Comparison of ENCODE assay signal across 11 cellular contexts in the genomic region with DNA sequence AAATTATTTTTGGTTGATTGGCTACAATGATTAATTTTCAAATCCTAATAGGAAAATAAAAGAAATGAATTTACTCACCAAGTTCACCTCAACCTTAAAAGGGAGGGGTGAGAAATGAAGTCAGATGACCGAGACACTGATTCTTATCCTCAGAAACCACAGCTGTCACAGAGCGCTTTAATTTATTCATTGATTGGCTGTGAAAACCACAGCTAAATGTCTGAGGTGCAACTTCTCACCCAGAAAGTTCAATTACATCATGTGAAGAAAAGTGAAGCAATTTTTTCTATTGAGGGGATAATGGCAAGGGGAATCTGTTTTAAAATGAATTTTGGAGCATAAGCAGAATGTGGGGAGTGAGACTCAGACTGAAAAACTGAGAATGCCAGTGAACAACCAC.
DNase-seq lines count a peak whose midpoint lies in the region; ATAC-seq lines count a peak whose summit lies in the region.
"Had no signal": no experiment of that assay in that cellular context is flagged by ENCODE, and none has a peak within 500 bp of the region (broad histone marks: within the 10 kb centered on the region; RNA-seq: fewer than 3 reads in every experiment).

No MANE protein-coding gene starts in this region.

- H3K4me1 Mint-ChIP-seq in activated CD4-positive, alpha-beta T cell treated with anti-CD3 and anti-CD28 coated beads for 36 hours: peaks cover 11% of the 10 kb centered on the region
- H3K4me1 Mint-ChIP-seq in stimulated activated naive B cell treated with anti-CD40 and anti-IgM and Interleukin-4, amounts not matched to agents 10 μg/mL and 1 μg/mL and 100 μg/mL, for 72 hours: no peaks in the 10 kb centered on the region

- no peak overlapping the region for H3K27ac Mint-ChIP-seq in activated CD4-positive, alpha-beta T cell treated with anti-CD3 and anti-CD28 coated beads for 36 hours
- no peak overlapping the region for H3K27ac Mint-ChIP-seq in stimulated activated naive B cell treated with anti-CD40 and anti-IgM and Interleukin-4, amounts not matched to agents 10 μg/mL and 1 μg/mL and 100 μg/mL, for 72 hours
- H3K27ac Mint-ChIP-seq: activated T-helper 2 cell treated with anti-CD3 and anti-CD28 coated beads, Interferon-gamma antibody, Interleukin-2, Interleukin-4, amounts not matched to agents 10 μg/mL and 5 μg/mL and 100 μg/mL, durations not matched to agents 14 hours and 24 hours and 36 hours; dendritic cell treated with granulocyte-macrophage colony-stimulating factor and Interleukin-4, amounts not matched to agents 40 ng/mL and 50 ng/mL, for 4 days had no signal

- H3K36me3 Mint-ChIP-seq in activated CD4-positive, alpha-beta T cell treated with anti-CD3 and anti-CD28 coated beads for 36 hours (ENCODE audit: low read depth): no peaks in the 10 kb centered on the region
- H3K36me3 Mint-ChIP-seq in stimulated activated naive B cell treated with anti-CD40 and anti-IgM and Interleukin-4, amounts not matched to agents 10 μg/mL and 1 μg/mL and 100 μg/mL, for 72 hours: peaks cover 0 to 2% of the 10 kb centered on the region in 2 donors

- ATAC-seq in activated CD4-positive, alpha-beta T cell treated with anti-CD3 and anti-CD28 coated beads for 36 hours: peak; percentile 68
- ATAC-seq in HG03521 (IDR thresholded peaks at IDR 0.05; ENCODE audit: unreplicated experiment): peak; percentile 46
- peak; percentile 61 to 67 for ATAC-seq in stimulated activated naive B cell treated with anti-CD40 and anti-IgM and Interleukin-4, amounts not matched to agents 10 μg/mL and 1 μg/mL and 100 μg/mL, for 72 hours (replicated peaks)

- H3K9me3 Mint-ChIP-seq in activated CD4-positive, alpha-beta T cell treated with anti-CD3 and anti-CD28 coated beads for 36 hours (ENCODE audit: low read depth): no peaks in the 10 kb centered on the region
- H3K9me3 Mint-ChIP-seq in stimulated activated naive B cell treated with anti-CD40 and anti-IgM and Interleukin-4, amounts not matched to agents 10 μg/mL and 1 μg/mL and 100 μg/mL, for 72 hours: peaks cover 5% of the 10 kb centered on the region in 2 donors
- H3K9me3 Mint-ChIP-seq: activated T-helper 2 cell treated with anti-CD3 and anti-CD28 coated beads, Interferon-gamma antibody, Interleukin-2, Interleukin-4, amounts not matched to agents 10 μg/mL and 5 μg/mL and 100 μg/mL, durations not matched to agents 14 hours and 24 hours and 36 hours had no signal

- CTCF ChIA-PET in activated CD4-positive, alpha-beta T cell treated with anti-CD3 and anti-CD28 coated beads for 36 hours (lab: Charles Lee): no interaction called here

- H3K27me3 Mint-ChIP-seq in activated CD4-positive, alpha-beta T cell treated with anti-CD3 and anti-CD28 coated beads for 36 hours: peaks cover 18% of the 10 kb centered on the region
- peaks cover 0 to 3% of the 10 kb centered on the region in 2 donors for H3K27me3 Mint-ChIP-seq in stimulated activated naive B cell treated with anti-CD40 and anti-IgM and Interleukin-4, amounts not matched to agents 10 μg/mL and 1 μg/mL and 100 μg/mL, for 72 hours

- POLR2A ChIA-PET in activated CD4-positive, alpha-beta T cell treated with anti-CD3 and anti-CD28 coated beads for 36 hours (lab: Charles Lee): no interaction called here

- intact Hi-C loops in activated CD4-positive, alpha-beta T cell treated with anti-CD3 and anti-CD28 coated beads for 36 hours (cut with DNase I, micrococcal nuclease): no loop called here

- H3K4me3 Mint-ChIP-seq in activated CD4-positive, alpha-beta T cell treated with anti-CD3 and anti-CD28 coated beads for 36 hours: no peak overlapping the region
- H3K4me3 Mint-ChIP-seq in stimulated activated naive B cell treated with anti-CD40 and anti-IgM and Interleukin-4, amounts not matched to agents 10 μg/mL and 1 μg/mL and 100 μg/mL, for 72 hours: no peak overlapping the region
- H3K4me3 Mint-ChIP-seq: dendritic cell treated with granulocyte-macrophage colony-stimulating factor and Interleukin-4, amounts not matched to agents 40 ng/mL and 50 ng/mL, for 4 days had no signal

- DNase-seq in activated CD4-positive, alpha-beta T cell treated with anti-CD3 and anti-CD28 coated beads for 36 hours: no peak
- DNase-seq in activated CD4-positive, alpha-beta T cell treated with anti-CD3 and anti-CD28 coated beads for 4 hours: no peak
- peak; percentile 3 for DNase-seq in central memory CD4-positive, alpha-beta T cell
- DNase-seq in stimulated activated naive B cell treated with anti-CD40 and anti-IgM and Interleukin-4, amounts not matched to agents 10 μg/mL and 1 μg/mL and 100 μg/mL, for 72 hours: no peak
- DNase-seq in HK-2 (ENCODE audit: unreplicated experiment) (no peak), AG20443 (ENCODE audit: low spot score) (no peak), GOT3 (lab: John Stamatoyannopoulos, UW) (no peak)
- DNase-seq: DMS79 treated with DMSO at 0.1 percent for 48 hours had no signal
